Comparison of ENCODE assay signal across 8 cellular contexts in the genomic region with DNA sequence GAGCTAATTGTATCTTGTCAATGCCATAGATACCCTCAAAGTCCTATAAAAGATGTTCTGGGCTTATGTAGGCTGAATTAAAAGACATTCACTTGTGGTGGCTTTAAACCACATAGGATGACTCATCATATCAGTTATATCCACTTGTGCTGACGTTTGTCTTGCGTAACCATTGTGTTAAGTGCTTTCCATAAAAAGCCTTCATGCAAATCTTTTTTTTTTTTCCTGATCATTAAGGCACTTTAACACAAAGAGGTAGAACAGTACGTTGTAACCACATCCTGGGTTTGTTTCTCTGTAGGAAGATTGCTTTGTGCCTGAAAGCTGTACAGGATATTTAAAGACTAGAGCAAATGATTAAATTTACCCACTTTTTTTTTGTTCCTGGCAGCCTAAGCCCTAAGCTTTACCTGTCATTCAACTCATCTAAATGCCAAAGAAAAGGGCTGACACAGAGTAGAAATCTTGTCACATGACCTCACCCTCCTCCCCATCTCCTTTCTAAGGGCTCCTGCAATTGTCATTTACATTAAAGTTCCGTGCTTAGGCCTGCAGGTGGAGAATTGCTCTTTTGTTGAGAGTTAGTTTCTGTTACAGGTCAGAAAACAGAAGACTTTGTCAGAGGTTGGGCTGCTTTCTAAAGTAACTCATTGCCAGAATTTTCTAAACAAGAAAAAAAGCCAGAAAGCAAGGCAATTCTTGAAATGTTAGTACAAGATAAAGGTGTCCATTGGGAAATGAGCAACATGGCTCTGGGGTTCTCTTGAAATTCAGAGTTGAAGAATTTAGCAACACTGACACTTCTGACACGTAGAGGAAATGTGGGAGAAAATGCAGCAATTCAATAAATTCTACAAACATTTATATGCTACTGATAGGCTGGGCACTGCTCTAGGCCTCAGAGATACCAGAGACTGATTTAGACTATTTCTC.
DNase-seq lines count a peak whose midpoint lies in the region; ATAC-seq and TF ChIP-seq lines count a peak whose summit lies in the region.

No MANE protein-coding gene starts in this region.

- POLR2A ChIA-PET in naive thymus-derived CD8-positive, alpha-beta T cell (lab: Charles Lee): interaction anchor here (0.6 to 1.1 kb wide), 2 partner anchors 9 to 15 kb away, joined by 3 read pairs; no protein-coding TSS in a partner anchor

- no peak overlapping the region for H3K27ac Mint-ChIP-seq in chondrocyte (ENCODE audit: unreplicated experiment)
- H3K27ac Mint-ChIP-seq in naive thymus-derived CD8-positive, alpha-beta T cell: peak overlapping the region; percentile 29 to 89 (median 80)

- peaks cover 34% of the 10 kb centered on the region for H3K4me1 ChIP-seq in HUES64 (ENCODE audit: insufficient read depth, low read length)

- H3K36me3 ChIP-seq in HUES64 (ENCODE audit: insufficient read depth, low read length): no peaks in the 10 kb centered on the region

- H3K4me3 ChIP-seq in HUES64 (ENCODE audit: low read length): no peak overlapping the region

- H3K9ac ChIP-seq in HUES64 (ENCODE audit: low read depth, low read length): 0 out of 2 replicates have a peak overlapping the region, but pooled peaks have one; percentile 1

- no peaks in the 10 kb centered on the region for H3K27me3 Mint-ChIP-seq in chondrocyte (ENCODE audit: low read depth)
- no peaks in the 10 kb centered on the region for H3K27me3 Mint-ChIP-seq in naive thymus-derived CD8-positive, alpha-beta T cell

- 42% methylated on average over 5 of the region's 5 CpGs for WGBS in HUES64

- TF ChIP-seq CTCF in GM12872 (IDR thresholded peaks at IDR 0.05; ENCODE audit: insufficient read depth, low read depth, low read length) (0 out of 3 replicates have a peak, but pooled peaks have one; percentile 23), chondrocyte (IDR thresholded peaks at IDR 0.05) (peak; percentile 35)

- H3K4me1 Mint-ChIP-seq in chondrocyte (ENCODE audit: low read depth): peaks cover 9% of the 10 kb centered on the region
- peaks cover 2 to 33% (median 27%) of the 10 kb centered on the region in 4 donors for H3K4me1 Mint-ChIP-seq in naive thymus-derived CD8-positive, alpha-beta T cell

- H3K27ac ChIP-seq in HUES64 (ENCODE audit: low read depth, low read length): peak overlapping the region; percentile 89

- H3K9me3 Mint-ChIP-seq in chondrocyte (ENCODE audit: low read depth): no peaks in the 10 kb centered on the region
- peaks cover 0 to 11% (median 0%) of the 10 kb centered on the region in 9 donors for H3K9me3 Mint-ChIP-seq in naive thymus-derived CD8-positive, alpha-beta T cell

- no peaks in the 10 kb centered on the region for H3K27me3 ChIP-seq in HUES64 (ENCODE audit: insufficient read depth, low read length)

- ATAC-seq in GM21825 (IDR thresholded peaks at IDR 0.05; ENCODE audit: unreplicated experiment): peak; percentile 88
- ATAC-seq in naive thymus-derived CD8-positive, alpha-beta T cell: peak; percentile 88 to 90

- peak; percentile 63 for DNase-seq in RPMI8226
- no peak for DNase-seq in chondrocyte (ENCODE audit: low spot score)
- DNase-seq in naive thymus-derived CD8-positive, alpha-beta T cell: peak in 8 of 10 donors; percentile 11 to 84 (median 63)
- DNase-seq in effector CD8-positive, alpha-beta T cell (lab: John Stamatoyannopoulos, UW): no peak
- DNase-seq in amniotic stem cell (lab: John Stamatoyannopoulos, UW): no peak

- no peaks in the 10 kb centered on the region for H3K36me3 Mint-ChIP-seq in chondrocyte (ENCODE audit: low read depth)
- H3K36me3 Mint-ChIP-seq in naive thymus-derived CD8-positive, alpha-beta T cell: no peaks in the 10 kb centered on the region

- H3K9me3 ChIP-seq in HUES64 (ENCODE audit: insufficient read depth, low read depth, low read length): no peaks in the 10 kb centered on the region

- H3K4me3 Mint-ChIP-seq in chondrocyte (ENCODE audit: unreplicated experiment): no peak overlapping the region
- peak overlapping the region in 9 of 10 donors; percentile 12 to 62 (median 35) for H3K4me3 Mint-ChIP-seq in naive thymus-derived CD8-positive, alpha-beta T cell

Comparison
In these comparisons a context has a peak if more than half of its experiments do, and no peak if none do; other contexts are left out.
1. DNase-seq: peak in RPMI8226 (single experiment) and naive thymus-derived CD8-positive, alpha-beta T cell (8 of 10); none in chondrocyte (single experiment), effector CD8-positive, alpha-beta T cell (single experiment) and amniotic stem cell (single experiment).